ENCODE assay signal across 1 cellular context in genomic region chr17:18955009-18955408, GRCh38.
TF ChIP-seq lines count a peak whose summit lies in the region.

No MANE protein-coding gene starts in this region.

TF ChIP-seq in HepG2, 621 proteins besides CTCF, POLR2A, EP300 and RAD21:
- no peak for TF ChIP-seq ZNF782 (CRISPR knock-in tag; IDR thresholded peaks at IDR 0.05; ENCODE audit: borderline replicate concordance)
- TF ChIP-seq ZNF142 (CRISPR knock-in tag; IDR thresholded peaks at IDR 0.05), result no peak
- TF ChIP-seq ZNF329 (CRISPR knock-in tag; IDR thresholded peaks at IDR 0.05; ENCODE audit: low read depth), result peak; percentile 92
- TF ChIP-seq ETV6 (CRISPR knock-in tag; conservative IDR thresholded peaks at IDR 0.05), result no peak
- no peak for TF ChIP-seq CEBPZ (IDR thresholded peaks at IDR 0.05; ENCODE audit: low read length)
- TF ChIP-seq ZFP62 (CRISPR knock-in tag; IDR thresholded peaks at IDR 0.05), result no peak
- no peak for TF ChIP-seq ZBTB49 (CRISPR knock-in tag; IDR thresholded peaks at IDR 0.05; ENCODE audit: borderline replicate concordance)
